In the genomic region with DNA sequence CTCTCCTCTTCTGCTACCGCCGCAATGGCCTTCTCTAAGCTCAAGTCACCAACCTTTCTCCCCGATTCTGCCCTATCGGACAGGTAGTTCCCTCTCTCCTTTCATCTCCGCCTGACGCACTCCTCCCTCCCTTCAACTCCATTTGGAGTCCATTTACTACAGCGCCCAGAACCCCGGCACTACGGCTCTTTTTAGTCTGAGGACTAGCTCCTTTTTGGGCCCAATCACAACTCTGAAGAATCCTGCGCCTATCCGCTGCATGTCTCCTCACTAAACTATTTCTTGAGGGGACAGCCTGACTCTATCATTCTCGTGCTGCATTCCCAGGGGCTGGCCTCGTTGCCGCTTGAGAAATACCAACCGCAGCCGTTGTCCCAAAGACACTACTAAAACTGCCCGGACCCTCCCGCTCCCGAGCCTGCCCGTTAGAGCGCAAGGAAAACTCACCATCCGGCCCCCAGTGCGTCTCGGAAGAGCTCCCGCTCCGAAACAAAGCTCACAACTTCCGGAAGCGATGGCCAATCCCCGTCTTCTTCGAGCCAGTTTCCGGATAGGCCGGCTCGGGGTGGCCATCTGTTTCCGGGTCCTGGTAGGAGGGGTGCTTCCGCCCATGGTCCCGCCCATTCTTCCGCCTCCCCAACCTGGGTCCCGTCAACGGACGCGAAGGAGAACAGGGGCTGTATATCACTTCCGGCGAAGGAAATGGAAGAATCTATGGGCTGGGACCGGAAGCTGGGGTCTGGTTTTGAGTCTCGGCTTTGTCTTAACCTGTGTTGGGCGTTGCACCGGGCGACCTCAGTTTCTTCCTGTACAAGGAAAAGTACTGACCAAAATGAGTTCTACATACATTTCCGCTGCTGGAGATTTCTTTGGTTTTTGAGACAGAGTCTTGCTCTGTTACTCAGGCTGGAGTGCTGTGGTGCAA, we compare ENCODE assay signal across 1 cellular context.
TF ChIP-seq lines count a peak whose summit lies in the region.

A gene (minus strand): TSS at position 491 of the 925 bp plus-strand sequence. CDS start 2,776 bp downstream, outside the sequence.

TF ChIP-seq in K562, 482 proteins besides CTCF, POLR2A, EP300 and RAD21 (continued from another document and continues in another):
- TF ChIP-seq, protein P1, sequence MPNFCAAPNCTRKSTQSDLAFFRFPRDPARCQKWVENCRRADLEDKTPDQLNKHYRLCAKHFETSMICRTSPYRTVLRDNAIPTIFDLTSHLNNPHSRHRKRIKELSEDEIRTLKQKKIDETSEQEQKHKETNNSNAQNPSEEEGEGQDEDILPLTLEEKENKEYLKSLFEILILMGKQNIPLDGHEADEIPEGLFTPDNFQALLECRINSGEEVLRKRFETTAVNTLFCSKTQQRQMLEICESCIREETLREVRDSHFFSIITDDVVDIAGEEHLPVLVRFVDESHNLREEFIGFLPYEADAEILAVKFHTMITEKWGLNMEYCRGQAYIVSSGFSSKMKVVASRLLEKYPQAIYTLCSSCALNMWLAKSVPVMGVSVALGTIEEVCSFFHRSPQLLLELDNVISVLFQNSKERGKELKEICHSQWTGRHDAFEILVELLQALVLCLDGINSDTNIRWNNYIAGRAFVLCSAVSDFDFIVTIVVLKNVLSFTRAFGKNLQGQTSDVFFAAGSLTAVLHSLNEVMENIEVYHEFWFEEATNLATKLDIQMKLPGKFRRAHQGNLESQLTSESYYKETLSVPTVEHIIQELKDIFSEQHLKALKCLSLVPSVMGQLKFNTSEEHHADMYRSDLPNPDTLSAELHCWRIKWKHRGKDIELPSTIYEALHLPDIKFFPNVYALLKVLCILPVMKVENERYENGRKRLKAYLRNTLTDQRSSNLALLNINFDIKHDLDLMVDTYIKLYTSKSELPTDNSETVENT (CRISPR knock-in tag; IDR thresholded peaks at IDR 0.05), result peak; percentile 44; the same call in 1 of the 2 replicates
- TF ChIP-seq, protein P2, sequence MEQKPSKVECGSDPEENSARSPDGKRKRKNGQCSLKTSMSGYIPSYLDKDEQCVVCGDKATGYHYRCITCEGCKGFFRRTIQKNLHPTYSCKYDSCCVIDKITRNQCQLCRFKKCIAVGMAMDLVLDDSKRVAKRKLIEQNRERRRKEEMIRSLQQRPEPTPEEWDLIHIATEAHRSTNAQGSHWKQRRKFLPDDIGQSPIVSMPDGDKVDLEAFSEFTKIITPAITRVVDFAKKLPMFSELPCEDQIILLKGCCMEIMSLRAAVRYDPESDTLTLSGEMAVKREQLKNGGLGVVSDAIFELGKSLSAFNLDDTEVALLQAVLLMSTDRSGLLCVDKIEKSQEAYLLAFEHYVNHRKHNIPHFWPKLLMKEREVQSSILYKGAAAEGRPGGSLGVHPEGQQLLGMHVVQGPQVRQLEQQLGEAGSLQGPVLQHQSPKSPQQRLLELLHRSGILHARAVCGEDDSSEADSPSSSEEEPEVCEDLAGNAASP (IDR thresholded peaks at IDR 0.05), result no peak
- TF ChIP-seq SP1 (CRISPR knock-in tag; IDR thresholded peaks at IDR 0.05) (peak; percentile 93), ASH1L (IDR thresholded peaks at IDR 0.05; ENCODE audit: borderline replicate concordance, low read depth, partially characterized antibody) (peak; percentile 60), GABPB1 (CRISPR knock-in tag; IDR thresholded peaks at IDR 0.05) (peak; percentile 96), ZKSCAN1 (IDR thresholded peaks at IDR 0.05; ENCODE audit: low read depth, low read length) (peak; percentile 42; the same call in 1 of the 2 replicates), ZBED1 (IDR thresholded peaks at IDR 0.05) (0 out of 2 replicates have a peak, but pooled peaks have one; percentile 67), MTA3 (IDR thresholded peaks at IDR 0.05; ENCODE audit: borderline replicate concordance) (no peak; the same call in 1 of the 2 replicates), MAZ (CRISPR knock-in tag; conservative IDR thresholded peaks at IDR 0.05 in 1 of 2, IDR thresholded peaks at IDR 0.05 in 1 of 2) (peak; percentile 82 to 91), DACH1 (IDR thresholded peaks at IDR 0.05; ENCODE audit: partially characterized antibody) (peak; percentile 9), GATA2 (CRISPR knock-in tag; IDR thresholded peaks at IDR 0.05) (no peak), ARNT (IDR thresholded peaks at IDR 0.05) (no peak; a peak in 1 of 4 replicates), POLR2H (tag; IDR thresholded peaks at IDR 0.05; ENCODE audit: low read depth) (peak; percentile 74), NEUROD1 (IDR thresholded peaks at IDR 0.05; ENCODE audit: borderline replicate concordance, low read depth, low read length, partially characterized antibody) (no peak)
- TF ChIP-seq, protein P3, sequence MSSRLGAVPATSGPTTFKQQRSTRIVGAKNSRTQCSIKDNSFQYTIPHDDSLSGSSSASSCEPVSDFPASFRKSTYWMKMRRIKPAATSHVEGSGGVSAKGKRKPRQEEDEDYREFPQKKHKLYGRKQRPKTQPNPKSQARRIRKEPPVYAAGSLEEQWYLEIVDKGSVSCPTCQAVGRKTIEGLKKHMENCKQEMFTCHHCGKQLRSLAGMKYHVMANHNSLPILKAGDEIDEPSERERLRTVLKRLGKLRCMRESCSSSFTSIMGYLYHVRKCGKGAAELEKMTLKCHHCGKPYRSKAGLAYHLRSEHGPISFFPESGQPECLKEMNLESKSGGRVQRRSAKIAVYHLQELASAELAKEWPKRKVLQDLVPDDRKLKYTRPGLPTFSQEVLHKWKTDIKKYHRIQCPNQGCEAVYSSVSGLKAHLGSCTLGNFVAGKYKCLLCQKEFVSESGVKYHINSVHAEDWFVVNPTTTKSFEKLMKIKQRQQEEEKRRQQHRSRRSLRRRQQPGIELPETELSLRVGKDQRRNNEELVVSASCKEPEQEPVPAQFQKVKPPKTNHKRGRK (tag; IDR thresholded peaks at IDR 0.05), result no peak
- TF ChIP-seq, protein P4, sequence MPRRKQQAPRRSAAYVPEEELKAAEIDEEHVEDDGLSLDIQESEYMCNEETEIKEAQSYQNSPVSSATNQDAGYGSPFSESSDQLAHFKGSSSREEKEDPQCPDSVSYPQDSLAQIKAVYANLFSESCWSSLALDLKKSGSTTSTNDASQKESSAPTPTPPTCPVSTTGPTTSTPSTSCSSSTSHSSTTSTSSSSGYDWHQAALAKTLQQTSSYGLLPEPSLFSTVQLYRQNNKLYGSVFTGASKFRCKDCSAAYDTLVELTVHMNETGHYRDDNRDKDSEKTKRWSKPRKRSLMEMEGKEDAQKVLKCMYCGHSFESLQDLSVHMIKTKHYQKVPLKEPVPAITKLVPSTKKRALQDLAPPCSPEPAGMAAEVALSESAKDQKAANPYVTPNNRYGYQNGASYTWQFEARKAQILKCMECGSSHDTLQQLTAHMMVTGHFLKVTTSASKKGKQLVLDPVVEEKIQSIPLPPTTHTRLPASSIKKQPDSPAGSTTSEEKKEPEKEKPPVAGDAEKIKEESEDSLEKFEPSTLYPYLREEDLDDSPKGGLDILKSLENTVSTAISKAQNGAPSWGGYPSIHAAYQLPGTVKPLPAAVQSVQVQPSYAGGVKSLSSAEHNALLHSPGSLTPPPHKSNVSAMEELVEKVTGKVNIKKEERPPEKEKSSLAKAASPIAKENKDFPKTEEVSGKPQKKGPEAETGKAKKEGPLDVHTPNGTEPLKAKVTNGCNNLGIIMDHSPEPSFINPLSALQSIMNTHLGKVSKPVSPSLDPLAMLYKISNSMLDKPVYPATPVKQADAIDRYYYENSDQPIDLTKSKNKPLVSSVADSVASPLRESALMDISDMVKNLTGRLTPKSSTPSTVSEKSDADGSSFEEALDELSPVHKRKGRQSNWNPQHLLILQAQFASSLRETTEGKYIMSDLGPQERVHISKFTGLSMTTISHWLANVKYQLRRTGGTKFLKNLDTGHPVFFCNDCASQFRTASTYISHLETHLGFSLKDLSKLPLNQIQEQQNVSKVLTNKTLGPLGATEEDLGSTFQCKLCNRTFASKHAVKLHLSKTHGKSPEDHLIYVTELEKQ (CRISPR knock-in tag; IDR thresholded peaks at IDR 0.05), result no peak
- TF ChIP-seq, protein P5, sequence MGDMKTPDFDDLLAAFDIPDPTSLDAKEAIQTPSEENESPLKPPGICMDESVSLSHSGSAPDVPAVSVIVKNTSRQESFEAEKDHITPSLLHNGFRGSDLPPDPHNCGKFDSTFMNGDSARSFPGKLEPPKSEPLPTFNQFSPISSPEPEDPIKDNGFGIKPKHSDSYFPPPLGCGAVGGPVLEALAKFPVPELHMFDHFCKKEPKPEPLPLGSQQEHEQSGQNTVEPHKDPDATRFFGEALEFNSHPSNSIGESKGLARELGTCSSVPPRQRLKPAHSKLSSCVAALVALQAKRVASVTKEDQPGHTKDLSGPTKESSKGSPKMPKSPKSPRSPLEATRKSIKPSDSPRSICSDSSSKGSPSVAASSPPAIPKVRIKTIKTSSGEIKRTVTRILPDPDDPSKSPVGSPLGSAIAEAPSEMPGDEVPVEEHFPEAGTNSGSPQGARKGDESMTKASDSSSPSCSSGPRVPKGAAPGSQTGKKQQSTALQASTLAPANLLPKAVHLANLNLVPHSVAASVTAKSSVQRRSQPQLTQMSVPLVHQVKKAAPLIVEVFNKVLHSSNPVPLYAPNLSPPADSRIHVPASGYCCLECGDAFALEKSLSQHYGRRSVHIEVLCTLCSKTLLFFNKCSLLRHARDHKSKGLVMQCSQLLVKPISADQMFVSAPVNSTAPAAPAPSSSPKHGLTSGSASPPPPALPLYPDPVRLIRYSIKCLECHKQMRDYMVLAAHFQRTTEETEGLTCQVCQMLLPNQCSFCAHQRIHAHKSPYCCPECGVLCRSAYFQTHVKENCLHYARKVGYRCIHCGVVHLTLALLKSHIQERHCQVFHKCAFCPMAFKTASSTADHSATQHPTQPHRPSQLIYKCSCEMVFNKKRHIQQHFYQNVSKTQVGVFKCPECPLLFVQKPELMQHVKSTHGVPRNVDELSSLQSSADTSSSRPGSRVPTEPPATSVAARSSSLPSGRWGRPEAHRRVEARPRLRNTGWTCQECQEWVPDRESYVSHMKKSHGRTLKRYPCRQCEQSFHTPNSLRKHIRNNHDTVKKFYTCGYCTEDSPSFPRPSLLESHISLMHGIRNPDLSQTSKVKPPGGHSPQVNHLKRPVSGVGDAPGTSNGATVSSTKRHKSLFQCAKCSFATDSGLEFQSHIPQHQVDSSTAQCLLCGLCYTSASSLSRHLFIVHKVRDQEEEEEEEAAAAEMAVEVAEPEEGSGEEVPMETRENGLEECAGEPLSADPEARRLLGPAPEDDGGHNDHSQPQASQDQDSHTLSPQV (IDR thresholded peaks at IDR 0.05), result peak; percentile 67
- TF ChIP-seq, protein P6, sequence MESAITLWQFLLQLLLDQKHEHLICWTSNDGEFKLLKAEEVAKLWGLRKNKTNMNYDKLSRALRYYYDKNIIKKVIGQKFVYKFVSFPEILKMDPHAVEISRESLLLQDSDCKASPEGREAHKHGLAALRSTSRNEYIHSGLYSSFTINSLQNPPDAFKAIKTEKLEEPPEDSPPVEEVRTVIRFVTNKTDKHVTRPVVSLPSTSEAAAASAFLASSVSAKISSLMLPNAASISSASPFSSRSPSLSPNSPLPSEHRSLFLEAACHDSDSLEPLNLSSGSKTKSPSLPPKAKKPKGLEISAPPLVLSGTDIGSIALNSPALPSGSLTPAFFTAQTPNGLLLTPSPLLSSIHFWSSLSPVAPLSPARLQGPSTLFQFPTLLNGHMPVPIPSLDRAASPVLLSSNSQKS (CRISPR knock-in tag; IDR thresholded peaks at IDR 0.05), result no peak
- TF ChIP-seq, protein P7, sequence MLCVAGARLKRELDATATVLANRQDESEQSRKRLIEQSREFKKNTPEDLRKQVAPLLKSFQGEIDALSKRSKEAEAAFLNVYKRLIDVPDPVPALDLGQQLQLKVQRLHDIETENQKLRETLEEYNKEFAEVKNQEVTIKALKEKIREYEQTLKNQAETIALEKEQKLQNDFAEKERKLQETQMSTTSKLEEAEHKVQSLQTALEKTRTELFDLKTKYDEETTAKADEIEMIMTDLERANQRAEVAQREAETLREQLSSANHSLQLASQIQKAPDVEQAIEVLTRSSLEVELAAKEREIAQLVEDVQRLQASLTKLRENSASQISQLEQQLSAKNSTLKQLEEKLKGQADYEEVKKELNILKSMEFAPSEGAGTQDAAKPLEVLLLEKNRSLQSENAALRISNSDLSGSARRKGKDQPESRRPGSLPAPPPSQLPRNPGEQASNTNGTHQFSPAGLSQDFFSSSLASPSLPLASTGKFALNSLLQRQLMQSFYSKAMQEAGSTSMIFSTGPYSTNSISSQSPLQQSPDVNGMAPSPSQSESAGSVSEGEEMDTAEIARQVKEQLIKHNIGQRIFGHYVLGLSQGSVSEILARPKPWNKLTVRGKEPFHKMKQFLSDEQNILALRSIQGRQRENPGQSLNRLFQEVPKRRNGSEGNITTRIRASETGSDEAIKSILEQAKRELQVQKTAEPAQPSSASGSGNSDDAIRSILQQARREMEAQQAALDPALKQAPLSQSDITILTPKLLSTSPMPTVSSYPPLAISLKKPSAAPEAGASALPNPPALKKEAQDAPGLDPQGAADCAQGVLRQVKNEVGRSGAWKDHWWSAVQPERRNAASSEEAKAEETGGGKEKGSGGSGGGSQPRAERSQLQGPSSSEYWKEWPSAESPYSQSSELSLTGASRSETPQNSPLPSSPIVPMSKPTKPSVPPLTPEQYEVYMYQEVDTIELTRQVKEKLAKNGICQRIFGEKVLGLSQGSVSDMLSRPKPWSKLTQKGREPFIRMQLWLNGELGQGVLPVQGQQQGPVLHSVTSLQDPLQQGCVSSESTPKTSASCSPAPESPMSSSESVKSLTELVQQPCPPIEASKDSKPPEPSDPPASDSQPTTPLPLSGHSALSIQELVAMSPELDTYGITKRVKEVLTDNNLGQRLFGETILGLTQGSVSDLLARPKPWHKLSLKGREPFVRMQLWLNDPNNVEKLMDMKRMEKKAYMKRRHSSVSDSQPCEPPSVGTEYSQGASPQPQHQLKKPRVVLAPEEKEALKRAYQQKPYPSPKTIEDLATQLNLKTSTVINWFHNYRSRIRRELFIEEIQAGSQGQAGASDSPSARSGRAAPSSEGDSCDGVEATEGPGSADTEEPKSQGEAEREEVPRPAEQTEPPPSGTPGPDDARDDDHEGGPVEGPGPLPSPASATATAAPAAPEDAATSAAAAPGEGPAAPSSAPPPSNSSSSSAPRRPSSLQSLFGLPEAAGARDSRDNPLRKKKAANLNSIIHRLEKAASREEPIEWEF (CRISPR knock-in tag; IDR thresholded peaks at IDR 0.05), result peak; percentile 74; the same call in 1 of the 2 replicates
- TF ChIP-seq, protein P8, sequence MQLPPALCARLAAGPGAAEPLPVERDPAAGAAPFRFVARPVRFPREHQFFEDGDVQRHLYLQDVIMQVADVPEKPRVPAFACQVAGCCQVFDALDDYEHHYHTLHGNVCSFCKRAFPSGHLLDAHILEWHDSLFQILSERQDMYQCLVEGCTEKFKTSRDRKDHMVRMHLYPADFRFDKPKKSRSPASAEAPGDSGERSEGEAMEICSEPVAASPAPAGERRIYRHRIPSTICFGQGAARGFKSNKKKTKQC (CRISPR knock-in tag; IDR thresholded peaks at IDR 0.05), result peak; percentile 63; the same call in 1 of the 2 replicates
- TF ChIP-seq, protein P9, sequence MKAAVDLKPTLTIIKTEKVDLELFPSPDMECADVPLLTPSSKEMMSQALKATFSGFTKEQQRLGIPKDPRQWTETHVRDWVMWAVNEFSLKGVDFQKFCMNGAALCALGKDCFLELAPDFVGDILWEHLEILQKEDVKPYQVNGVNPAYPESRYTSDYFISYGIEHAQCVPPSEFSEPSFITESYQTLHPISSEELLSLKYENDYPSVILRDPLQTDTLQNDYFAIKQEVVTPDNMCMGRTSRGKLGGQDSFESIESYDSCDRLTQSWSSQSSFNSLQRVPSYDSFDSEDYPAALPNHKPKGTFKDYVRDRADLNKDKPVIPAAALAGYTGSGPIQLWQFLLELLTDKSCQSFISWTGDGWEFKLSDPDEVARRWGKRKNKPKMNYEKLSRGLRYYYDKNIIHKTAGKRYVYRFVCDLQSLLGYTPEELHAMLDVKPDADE (conservative IDR thresholded peaks at IDR 0.05; ENCODE audit: control insufficient read depth, low read depth, low read length), result peak; percentile 96
- TF ChIP-seq, protein P10, sequence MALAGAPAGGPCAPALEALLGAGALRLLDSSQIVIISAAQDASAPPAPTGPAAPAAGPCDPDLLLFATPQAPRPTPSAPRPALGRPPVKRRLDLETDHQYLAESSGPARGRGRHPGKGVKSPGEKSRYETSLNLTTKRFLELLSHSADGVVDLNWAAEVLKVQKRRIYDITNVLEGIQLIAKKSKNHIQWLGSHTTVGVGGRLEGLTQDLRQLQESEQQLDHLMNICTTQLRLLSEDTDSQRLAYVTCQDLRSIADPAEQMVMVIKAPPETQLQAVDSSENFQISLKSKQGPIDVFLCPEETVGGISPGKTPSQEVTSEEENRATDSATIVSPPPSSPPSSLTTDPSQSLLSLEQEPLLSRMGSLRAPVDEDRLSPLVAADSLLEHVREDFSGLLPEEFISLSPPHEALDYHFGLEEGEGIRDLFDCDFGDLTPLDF (CRISPR knock-in tag; IDR thresholded peaks at IDR 0.05), result peak; percentile 70
